In genomic region chr3:27326211-27326948, GRCh38 we compare ENCODE assay signal across 11 cellular contexts. TPM values are rescaled to one million over a fixed set of nuclear protein-coding genes. Genes with fewer than 3 reads are reported as not detected.
DNase-seq lines count a peak whose midpoint lies in the region; ATAC-seq and TF ChIP-seq lines count a peak whose summit lies in the region.
"Had no signal": no experiment of that assay in that cellular context is flagged by ENCODE, and none has a peak within 500 bp of the region (broad histone marks: within the 10 kb centered on the region; RNA-seq: fewer than 3 reads in every experiment).

No MANE protein-coding gene starts in this region.

- H3K27me3 Mint-ChIP-seq in natural killer cell treated with Interleukin-12 subunit alpha and Interleukin-12 subunit beta and Interleukin-15 and Interleukin-18, amount 100 ng/mL, for 72 hours = no peaks in the 10 kb centered on the region

- TF ChIP-seq CTCF in epithelial cell of esophagus (IDR thresholded peaks at IDR 0.05; ENCODE audit: insufficient read depth, low read depth, low read length, missing control alignments) = no peak

- H3K4me1 Mint-ChIP-seq in natural killer cell treated with Interleukin-12 subunit alpha and Interleukin-12 subunit beta and Interleukin-15 and Interleukin-18, amount 100 ng/mL, for 72 hours (ENCODE audit: low read depth in 2 of 2) = no peaks in the 10 kb centered on the region

- no peak overlapping the region for H3K27ac Mint-ChIP-seq in natural killer cell treated with Interleukin-12 subunit alpha and Interleukin-12 subunit beta and Interleukin-15 and Interleukin-18, amount 100 ng/mL, for 72 hours

- H3K36me3 Mint-ChIP-seq in natural killer cell treated with Interleukin-12 subunit alpha and Interleukin-12 subunit beta and Interleukin-15 and Interleukin-18, amount 100 ng/mL, for 72 hours = peaks cover 6% of the 10 kb centered on the region

- ATAC-seq in natural killer cell treated with Interleukin-12 subunit alpha and Interleukin-12 subunit beta and Interleukin-15 and Interleukin-18, amount 100 ng/mL, for 72 hours = no peak
- no peak for ATAC-seq in HG02884 (IDR thresholded peaks at IDR 0.05; ENCODE audit: unreplicated experiment)
- no peak for ATAC-seq in HG02870 (IDR thresholded peaks at IDR 0.05; ENCODE audit: unreplicated experiment)

- H3K36me3 ChIP-seq in MG63 = peaks cover 8% of the 10 kb centered on the region
- H3K36me3 ChIP-seq: cardiac muscle cell had no signal

- H3K4me3 ChIP-seq in MG63 (no peak overlapping the region), epithelial cell of esophagus (ENCODE audit: low read length) (no peak overlapping the region)
- H3K4me3 ChIP-seq: cardiac muscle cell had no signal

- no peak overlapping the region for H3K4me3 Mint-ChIP-seq in natural killer cell treated with Interleukin-12 subunit alpha and Interleukin-12 subunit beta and Interleukin-15 and Interleukin-18, amount 100 ng/mL, for 72 hours

- H3K9me3 Mint-ChIP-seq in natural killer cell treated with Interleukin-12 subunit alpha and Interleukin-12 subunit beta and Interleukin-15 and Interleukin-18, amount 100 ng/mL, for 72 hours = peaks cover 2% of the 10 kb centered on the region

- no peaks in the 10 kb centered on the region for H3K9me3 ChIP-seq in MG63

- DNase-seq in A172 (ENCODE audit: low spot score) = peak; percentile 75
- peak; percentile 78 for DNase-seq in MG63
- peak; percentile 33 for DNase-seq in epithelial cell of esophagus (ENCODE audit: low read depth)
- DNase-seq in mucosa of gallbladder (ENCODE audit: low spot score) = peak; percentile 58
- DNase-seq in natural killer cell treated with Interleukin-12 subunit alpha and Interleukin-12 subunit beta and Interleukin-15 and Interleukin-18, amount 100 ng/mL, for 72 hours (ENCODE audit: low spot score) = no peak
- no peak for DNase-seq in hypothalamus (lab: John Stamatoyannopoulos, UW)
- DNase-seq: KBM-7, NCI-H510A had no signal

- no peaks in the 10 kb centered on the region for H3K27me3 ChIP-seq in MG63
- H3K27me3 ChIP-seq: cardiac muscle cell had no signal

RNA-seq across cellular contexts. Expression of gene NEK10, which starts 42.8 kb away (rescaled TPM):
- total RNA-seq in A172 (2014; rRNA removed; shearing (Covaris generic)) = 8.4 and 11.5 TPM in 2 replicates
- total RNA-seq in MG63 (2014; rRNA removed; shearing (Covaris generic); ENCODE audit: low replicate concordance) = 4.1 and 4.7 TPM in 2 replicates
- 6.2 TPM for total RNA-seq in mucosa of gallbladder
- 1 to 10 TPM; 1.1 to 4.0 TPM for total RNA-seq in natural killer cell treated with Interleukin-12 subunit alpha and Interleukin-12 subunit beta and Interleukin-15 and Interleukin-18, amount 100 ng/mL, for 72 hours

Comparison
In these comparisons a context has a peak if more than half of its experiments do, and no peak if none do; other contexts are left out.
1. DNase-seq: peak in A172 (single experiment), MG63 (single experiment), epithelial cell of esophagus (single experiment) and mucosa of gallbladder (single experiment); none in natural killer cell treated with Interleukin-12 subunit alpha and Interleukin-12 subunit beta and Interleukin-15 and Interleukin-18, amount 100 ng/mL, for 72 hours (single experiment) and hypothalamus (0 of 51).